ENCODE assay signal across 8 cellular contexts in genomic region chr2:174605687-174606086, GRCh38. TPM values are rescaled to one million over a fixed set of nuclear protein-coding genes. Genes with fewer than 3 reads are reported as not detected.
DNase-seq lines count a peak whose midpoint lies in the region; ATAC-seq, FAIRE-seq and TF ChIP-seq lines count a peak whose summit lies in the region.

No MANE protein-coding gene starts in this region.

- H3K9ac ChIP-seq in MM.1S (ENCODE audit: low read length) (no peak overlapping the region), astrocyte (ENCODE audit: low read length) (no peak overlapping the region)

- peak; percentile 28 for DNase-seq in MM.1S
- peak; percentile 38 for DNase-seq in astrocyte (ENCODE audit: low read depth)
- DNase-seq in natural killer cell: no peak
- no peak for DNase-seq in COLO829 (ENCODE audit: low spot score)
- no peak for DNase-seq in NCI-H2107 treated with DMSO at 0.1 percent for 48 hours (lab: John Stamatoyannopoulos, UW; ENCODE audit: unreplicated experiment)
- DNase-seq in AG08395 (ENCODE audit: low spot score): no peak

- H3K27ac Mint-ChIP-seq in astrocyte (ENCODE audit: unreplicated experiment) (no peak overlapping the region), natural killer cell (peak overlapping the region; percentile 69 to 76)

- H3K36me3 Mint-ChIP-seq in astrocyte (ENCODE audit: low read depth, unreplicated experiment): no peaks in the 10 kb centered on the region
- H3K36me3 Mint-ChIP-seq in natural killer cell: no peaks in the 10 kb centered on the region

- H3K79me2 ChIP-seq in DOHH2 (ENCODE audit: control insufficient read depth, low read length) (peaks cover 9% of the 10 kb centered on the region; the same call in 1 of the 2 replicates), MM.1S (ENCODE audit: low read length) (peaks cover 84% of the 10 kb centered on the region), astrocyte (ENCODE audit: insufficient read depth, low read length) (no peaks in the 10 kb centered on the region)

- H3K4me1 ChIP-seq in DOHH2 (ENCODE audit: control insufficient read depth, low read length) (peaks cover 78% of the 10 kb centered on the region), MM.1S (ENCODE audit: low read length) (peaks cover 43% of the 10 kb centered on the region), astrocyte (ENCODE audit: insufficient read depth, low read length) (peaks cover 20% of the 10 kb centered on the region)

- H3K27me3 ChIP-seq in DOHH2 (ENCODE audit: control insufficient read depth, low read length): no peaks in the 10 kb centered on the region
- no peaks in the 10 kb centered on the region for H3K27me3 ChIP-seq in MM.1S (replicated peaks; ENCODE audit: insufficient read depth, low read length)
- H3K27me3 ChIP-seq in astrocyte (ENCODE audit: insufficient read depth, low read length): no peaks in the 10 kb centered on the region

- H3K4me3 Mint-ChIP-seq in astrocyte (ENCODE audit: unreplicated experiment) (no peak overlapping the region), natural killer cell (no peak overlapping the region)

- H3K4me1 Mint-ChIP-seq in astrocyte (ENCODE audit: low read depth, unreplicated experiment): peaks cover 16% of the 10 kb centered on the region
- peaks cover 46 to 59% of the 10 kb centered on the region in 2 donors for H3K4me1 Mint-ChIP-seq in natural killer cell

- H3F3A ChIP-seq in DOHH2 (ENCODE audit: control insufficient read depth, insufficient read depth): peaks cover 14% of the 10 kb centered on the region
- peaks cover 32% of the 10 kb centered on the region for H3F3A ChIP-seq in MM.1S (ENCODE audit: insufficient read depth, low read length)

- H4K20me1 ChIP-seq in DOHH2 (ENCODE audit: control insufficient read depth, insufficient read depth, low read depth, low read length) (no peaks in the 10 kb centered on the region), MM.1S (ENCODE audit: insufficient read depth, low read length) (no peaks in the 10 kb centered on the region), astrocyte (ENCODE audit: insufficient read depth, low read length) (no peaks in the 10 kb centered on the region)

- H3K9me2 ChIP-seq in DOHH2 (replicated peaks; ENCODE audit: control insufficient read depth, low read length) (no peaks in the 10 kb centered on the region), MM.1S (replicated peaks; ENCODE audit: insufficient read depth, low read length) (no peaks in the 10 kb centered on the region)

- peak; percentile 61 for TF ChIP-seq CTCF in DOHH2 (IDR thresholded peaks at IDR 0.05; ENCODE audit: low read depth, low read length, poor library complexity, severe bottlenecking)
- TF ChIP-seq CTCF in MM.1S (IDR thresholded peaks at IDR 0.05; ENCODE audit: low read length): peak; percentile 51
- peak; percentile 54 for TF ChIP-seq CTCF in astrocyte (IDR thresholded peaks at IDR 0.05; ENCODE audit: insufficient read depth, low read depth, low read length)
- TF ChIP-seq CTCF in natural killer cell (IDR thresholded peaks at IDR 0.05): peak; percentile 29

- no peaks in the 10 kb centered on the region for H3K9me3 ChIP-seq in DOHH2 (ENCODE audit: control insufficient read depth, insufficient read depth, low read length)
- H3K9me3 ChIP-seq in MM.1S (replicated peaks; ENCODE audit: insufficient read depth, low read length): no peaks in the 10 kb centered on the region
- no peaks in the 10 kb centered on the region for H3K9me3 ChIP-seq in astrocyte (ENCODE audit: insufficient read depth, low read depth, low read length)

- no peak overlapping the region for H3K27ac ChIP-seq in DOHH2 (ENCODE audit: low read depth, low read length)
- H3K27ac ChIP-seq in MM.1S (ENCODE audit: low read length): no peak overlapping the region
- H3K27ac ChIP-seq in astrocyte (ENCODE audit: low read depth, low read length): peak overlapping the region; percentile 10

- ATAC-seq in natural killer cell (no peak), GM21381 (IDR thresholded peaks at IDR 0.05; ENCODE audit: unreplicated experiment) (no peak)

- H3K4me2 ChIP-seq in DOHH2 (ENCODE audit: low read length) (peak overlapping the region; percentile 8; the same call in 1 of the 2 replicates), MM.1S (ENCODE audit: low read depth, low read length) (no peak overlapping the region), astrocyte (ENCODE audit: low read length) (no peak overlapping the region)

- H3K9me3 Mint-ChIP-seq in astrocyte (ENCODE audit: unreplicated experiment) (no peaks in the 10 kb centered on the region), natural killer cell (no peaks in the 10 kb centered on the region)

- FAIRE-seq in astrocyte (lab: Jason Lieb, UNC): no peak

- H3K36me3 ChIP-seq in DOHH2 (ENCODE audit: control insufficient read depth, low read length) (peaks cover 9% of the 10 kb centered on the region), MM.1S (replicated peaks; ENCODE audit: insufficient read depth, low read length) (no peaks in the 10 kb centered on the region), astrocyte (ENCODE audit: insufficient read depth, low read length) (no peaks in the 10 kb centered on the region)

- no peak overlapping the region for H3K4me3 ChIP-seq in DOHH2 (ENCODE audit: low read length)
- no peak overlapping the region for H3K4me3 ChIP-seq in MM.1S (ENCODE audit: low read length)
- H3K4me3 ChIP-seq in astrocyte (ENCODE audit: insufficient read depth, low read depth, low read length): no peak overlapping the region

- H3K27me3 Mint-ChIP-seq in astrocyte (ENCODE audit: low read depth, unreplicated experiment) (no peaks in the 10 kb centered on the region), natural killer cell (ENCODE audit: low read depth in 2 of 2) (no peaks in the 10 kb centered on the region)

- H2AFZ ChIP-seq in MM.1S (ENCODE audit: low read length): no peak overlapping the region
- H2AFZ ChIP-seq in astrocyte (ENCODE audit: low read depth, low read length): no peak overlapping the region

- intact Hi-C loops in natural killer cell (cut with micrococcal nuclease): no loop called here

RNA-seq across cellular contexts. Expression of gene WIPF1, which starts 8.1 kb away (rescaled TPM):
- 19.3 and 25.1 TPM in 2 replicates for total RNA-seq in astrocyte
- total RNA-seq in natural killer cell: 100 to 1,000 TPM; 508 to 640 (median 555) TPM

Comparison
In these comparisons a context has a peak if more than half of its experiments do, and no peak if none do; other contexts are left out.
1. DNase-seq: peak in MM.1S (single experiment) and astrocyte (single experiment); none in natural killer cell (single experiment), COLO829 (single experiment), NCI-H2107 treated with DMSO at 0.1 percent for 48 hours (single experiment) and AG08395 (single experiment).
2. RNA of gene WIPF1, which starts 8.1 kb away (total RNA-seq): 508 to 640 TPM in natural killer cell; 19.3 to 25.1 TPM in astrocyte; every median in the first group is over 10 times any median in the second.
3. Peak in every context shown above with its lines, with median percentiles within 50 percentile points of each other: CTCF ChIP-seq.